In genomic region chr14:106377432-106377831, GRCh38 we compare ENCODE assay signal across 19 cellular contexts.
A peak's percentile ranks its signal among the peaks of the same experiment; 100 is the strongest.
DNase-seq lines count a peak whose midpoint lies in the region; ATAC-seq and TF ChIP-seq lines count a peak whose summit lies in the region.
"Had no signal": no experiment of that assay in that cellular context is flagged by ENCODE, and none has a peak within 500 bp of the region (broad histone marks: within the 10 kb centered on the region; RNA-seq: fewer than 3 reads in every experiment).

No MANE protein-coding gene starts in this region.

- peak; percentile 2 for DNase-seq in T-helper 2 cell treated with Interferon-gamma antibody and Interleukin-4, amounts not matched to agents 5 μg/mL and 100 μg/mL, for 36 hours (ENCODE audit: low spot score)
- DNase-seq in T-helper 2 cell (no peak), DND-41 (no peak), osteocyte (ENCODE audit: extremely low spot score, unreplicated experiment) (peak; percentile 63), chondrocyte (ENCODE audit: low spot score) (no peak)
- DNase-seq: AML-193, Calu3, DMS79 treated with DMSO at 0.1 percent for 48 hours, GF-D8 had no signal

- H3K27ac ChIP-seq in DND-41 (ENCODE audit: low read length) (peak overlapping the region; percentile 65), HEK293 (ENCODE audit: extremely low read depth, low read depth, low read length) (no peak overlapping the region)
- H3K27ac ChIP-seq: 22Rv1; A549; BLaER1 treated with 17β-estradiol and CSF1 and Interleukin-3, amounts not matched to agents 10 nM and 100 nM; C4-2B had no signal

- no peaks in the 10 kb centered on the region for H3K36me3 Mint-ChIP-seq in T-helper 2 cell treated with Interferon-gamma antibody and Interleukin-4, amounts not matched to agents 5 μg/mL and 100 μg/mL, for 36 hours (ENCODE audit: low read depth)
- H3K36me3 Mint-ChIP-seq in osteocyte (ENCODE audit: unreplicated experiment): no peaks in the 10 kb centered on the region
- H3K36me3 Mint-ChIP-seq in chondrocyte (ENCODE audit: low read depth): no peaks in the 10 kb centered on the region
- H3K36me3 Mint-ChIP-seq: CD8-positive, alpha-beta T cell had no signal

- no peak overlapping the region for H3K9ac ChIP-seq in DND-41 (ENCODE audit: low read depth, low read length)
- H3K9ac ChIP-seq: BLaER1 treated with 17β-estradiol and CSF1 and Interleukin-3, amounts not matched to agents 10 nM and 100 nM had no signal

- H3K27me3 Mint-ChIP-seq in T-helper 2 cell treated with Interferon-gamma antibody and Interleukin-4, amounts not matched to agents 5 μg/mL and 100 μg/mL, for 36 hours (ENCODE audit: low read depth): peaks cover 15% of the 10 kb centered on the region
- H3K27me3 Mint-ChIP-seq in osteocyte (ENCODE audit: unreplicated experiment) (no peaks in the 10 kb centered on the region), chondrocyte (ENCODE audit: low read depth) (no peaks in the 10 kb centered on the region)

- H3K4me1 Mint-ChIP-seq in T-helper 2 cell treated with Interferon-gamma antibody and Interleukin-4, amounts not matched to agents 5 μg/mL and 100 μg/mL, for 36 hours (ENCODE audit: low read depth): peaks cover 14% of the 10 kb centered on the region
- no peaks in the 10 kb centered on the region for H3K4me1 Mint-ChIP-seq in osteocyte (ENCODE audit: unreplicated experiment)
- H3K4me1 Mint-ChIP-seq in chondrocyte (ENCODE audit: low read depth): no peaks in the 10 kb centered on the region

- peaks cover 95% of the 10 kb centered on the region for H3K4me1 ChIP-seq in DND-41 (ENCODE audit: insufficient read depth, low read length)
- H3K4me1 ChIP-seq in HEK293 (ENCODE audit: control insufficient read depth, insufficient read depth, low read length): no peaks in the 10 kb centered on the region
- H3K4me1 ChIP-seq: A549, Caco-2 had no signal

- no peak overlapping the region for H3K4me3 ChIP-seq in DND-41 (ENCODE audit: low read depth in 1 of 2, low read length in 2 of 2)
- H3K4me3 ChIP-seq in HEK293 (ENCODE audit: low read depth, low read length): no peak overlapping the region
- H3K4me3 ChIP-seq: A549; BLaER1 treated with 17β-estradiol and CSF1 and Interleukin-3, amounts not matched to agents 10 nM and 100 nM had no signal

- CTCF ChIA-PET in HEK293 (lab: Yijun Ruan, JAX): interaction anchor here (0.6 to 2.3 kb wide), 10 partner anchors 9 to 413 kb away, joined by 3 to 9 read pairs (median 4); no protein-coding TSS in a partner anchor

- H4K20me1 ChIP-seq in DND-41 (ENCODE audit: insufficient read depth, low read length): peaks cover 37% of the 10 kb centered on the region; the same call in 1 of the 2 replicates
- H4K20me1 ChIP-seq: BLaER1 treated with 17β-estradiol and CSF1 and Interleukin-3, amounts not matched to agents 10 nM and 100 nM had no signal

- H3K4me3 Mint-ChIP-seq in T-helper 2 cell treated with Interferon-gamma antibody and Interleukin-4, amounts not matched to agents 5 μg/mL and 100 μg/mL, for 36 hours: no peak overlapping the region
- no peak overlapping the region for H3K4me3 Mint-ChIP-seq in osteocyte (ENCODE audit: unreplicated experiment)
- no peak overlapping the region for H3K4me3 Mint-ChIP-seq in chondrocyte (ENCODE audit: unreplicated experiment)
- H3K4me3 Mint-ChIP-seq: B cell; CD4-positive, alpha-beta T cell; CD8-positive, alpha-beta T cell had no signal

- TF ChIP-seq CTCF in DND-41 (IDR thresholded peaks at IDR 0.05; ENCODE audit: borderline replicate concordance, extremely low read depth, low read length, poor library complexity, severe bottlenecking) (no peak), HEK293 (tag by site-specific recombination; IDR thresholded peaks at IDR 0.05) (no peak), osteocyte (IDR thresholded peaks at IDR 0.05) (no peak), chondrocyte (IDR thresholded peaks at IDR 0.05) (no peak)

- no peak overlapping the region for H2AFZ ChIP-seq in DND-41 (ENCODE audit: low read depth, low read length)

- no peak overlapping the region for H3K27ac Mint-ChIP-seq in T-helper 2 cell treated with Interferon-gamma antibody and Interleukin-4, amounts not matched to agents 5 μg/mL and 100 μg/mL, for 36 hours
- H3K27ac Mint-ChIP-seq in osteocyte (ENCODE audit: unreplicated experiment) (no peak overlapping the region), chondrocyte (ENCODE audit: unreplicated experiment) (no peak overlapping the region)
- H3K27ac Mint-ChIP-seq: B cell; CD4-positive, alpha-beta T cell; CD8-positive, alpha-beta T cell had no signal

- no peak overlapping the region for H3K4me2 ChIP-seq in DND-41 (ENCODE audit: insufficient read depth, low read length)
- H3K4me2 ChIP-seq: A549 had no signal

- ATAC-seq in DND-41 (ENCODE audit: insufficient read depth, low read depth) (no peak), GM18498 (IDR thresholded peaks at IDR 0.05; ENCODE audit: unreplicated experiment) (no peak)
- ATAC-seq: A549 had no signal

- peaks cover 88% of the 10 kb centered on the region for H3K79me2 ChIP-seq in DND-41 (ENCODE audit: insufficient read depth, low read length)

- H3K9me3 ChIP-seq in DND-41 (ENCODE audit: insufficient read depth, low read length, severe bottlenecking) (no peaks in the 10 kb centered on the region), HEK293 (ENCODE audit: control insufficient read depth, insufficient read depth, low read depth, low read length) (no peaks in the 10 kb centered on the region; the same call in 1 of the 2 replicates)
- H3K9me3 ChIP-seq: A549; BLaER1 treated with 17β-estradiol and CSF1 and Interleukin-3, amounts not matched to agents 10 nM and 100 nM; Caco-2 had no signal

- no peaks in the 10 kb centered on the region for H3K27me3 ChIP-seq in DND-41 (ENCODE audit: insufficient read depth, low read length, poor library complexity)
- H3K27me3 ChIP-seq: BLaER1 treated with 17β-estradiol and CSF1 and Interleukin-3, amounts not matched to agents 10 nM and 100 nM had no signal

- POLR2A ChIA-PET in HEK293 (lab: Yijun Ruan, JAX): no interaction called here

- H3K9me3 Mint-ChIP-seq in T-helper 2 cell treated with Interferon-gamma antibody and Interleukin-4, amounts not matched to agents 5 μg/mL and 100 μg/mL, for 36 hours: no peaks in the 10 kb centered on the region
- peaks cover 49% of the 10 kb centered on the region for H3K9me3 Mint-ChIP-seq in osteocyte (ENCODE audit: unreplicated experiment)
- peaks cover 70% of the 10 kb centered on the region for H3K9me3 Mint-ChIP-seq in chondrocyte (ENCODE audit: low read depth)
- H3K9me3 Mint-ChIP-seq: CD4-positive, alpha-beta T cell; CD8-positive, alpha-beta T cell had no signal

- H3K36me3 ChIP-seq in DND-41 (ENCODE audit: insufficient read depth, low read length): peaks cover 72% of the 10 kb centered on the region
- no peaks in the 10 kb centered on the region for H3K36me3 ChIP-seq in HEK293 (ENCODE audit: control insufficient read depth in 2 of 2, insufficient read depth in 1 of 2, low read length in 2 of 2)
- H3K36me3 ChIP-seq: BLaER1 treated with 17β-estradiol and CSF1 and Interleukin-3, amounts not matched to agents 10 nM and 100 nM had no signal

TF ChIP-seq in HEK293, 187 proteins besides CTCF, POLR2A, EP300 and RAD21:
- TF ChIP-seq ZNF302 (tag by site-specific recombination; IDR thresholded peaks at IDR 0.05; ENCODE audit: low read depth): no peak
- 0 out of 2 replicates have a peak, but pooled peaks have one; percentile 13 for TF ChIP-seq SCRT1 (tag by site-specific recombination; IDR thresholded peaks at IDR 0.05; ENCODE audit: borderline replicate concordance)
- peak; percentile 65 for TF ChIP-seq SCRT2 (tag by site-specific recombination; IDR thresholded peaks at IDR 0.05)
- TF ChIP-seq ZSCAN5A (tag by site-specific recombination; IDR thresholded peaks at IDR 0.05): no peak

Comparison
In these comparisons a context has a peak if more than half of its experiments do, and no peak if none do; other contexts are left out.
1. DNase-seq: peak in T-helper 2 cell treated with Interferon-gamma antibody and Interleukin-4, amounts not matched to agents 5 μg/mL and 100 μg/mL, for 36 hours (single experiment) and osteocyte (single experiment); none in T-helper 2 cell (0 of 5), DND-41 (single experiment) and chondrocyte (single experiment).